In genomic region chr16:10616744-10617640, GRCh38 we compare ENCODE assay signal across 9 cellular contexts. TPM values are rescaled to one million over a fixed set of nuclear protein-coding genes. Genes with fewer than 3 reads are reported as not detected.
DNase-seq lines count a peak whose midpoint lies in the region; ATAC-seq and TF ChIP-seq lines count a peak whose summit lies in the region.
"Had no signal": no experiment of that assay in that cellular context is flagged by ENCODE, and none has a peak within 500 bp of the region (broad histone marks: within the 10 kb centered on the region; RNA-seq: fewer than 3 reads in every experiment).

No MANE protein-coding gene starts in this region.

- H3K4me1 ChIP-seq in adrenal gland (replicated peaks in 1 of 2) (no peaks in the 10 kb centered on the region), upper lobe of right lung (peaks cover 18% of the 10 kb centered on the region), gastrocnemius medialis (no peaks in the 10 kb centered on the region)

- DNase-seq in NCI-H1436 (lab: John Stamatoyannopoulos, UW) (peak; percentile 9), NCI-H1436 treated with DMSO at 0.1 percent for 48 hours (lab: John Stamatoyannopoulos, UW) (no peak), adrenal gland (peak in 5 of 7 donors; percentile 23 to 58 (median 40)), iPS-NIHi11 (ENCODE audit: low spot score) (peak; percentile 63), upper lobe of right lung (peak; percentile 89), glomerular visceral epithelial cell (ENCODE audit: extremely low spot score) (no peak), gastrocnemius medialis (no peak)
- DNase-seq in activated CD8-positive, alpha-beta memory T cell treated with anti-CD3 and anti-CD28 coated beads, Interleukin-2, amount 50 U/mL, for 4 hours: no peak

- H3K27ac ChIP-seq in adrenal gland (peak overlapping the region in 1 of 5 donors; percentile 69), upper lobe of right lung (peak overlapping the region; percentile 80), gastrocnemius medialis (no peak overlapping the region)
- H3K27ac ChIP-seq: KMS-11 had no signal

- TF ChIP-seq POLR2A in adrenal gland (IDR thresholded peaks at IDR 0.05) (no peak), gastrocnemius medialis (IDR thresholded peaks at IDR 0.05) (no peak)

- in situ Hi-C loops in gastrocnemius medialis (cut with MboI; ENCODE audit: low sequenced_read_pairs in 4 of 4): no loop called here

- H3K27me3 ChIP-seq in adrenal gland (peaks cover 3% of the 10 kb centered on the region), upper lobe of right lung (no peaks in the 10 kb centered on the region), gastrocnemius medialis (no peaks in the 10 kb centered on the region)

- intact Hi-C loops in adrenal gland (cut with DNase I) (no loop called here), upper lobe of right lung (cut with DNase I) (no loop called here), gastrocnemius medialis (cut with DNase I; ENCODE audit: low total_unique reads) (no loop called here)

- peak in 2 of 6 experiments; percentile 3 to 7 for TF ChIP-seq CTCF in adrenal gland (IDR thresholded peaks at IDR 0.05)
- TF ChIP-seq CTCF in upper lobe of right lung (IDR thresholded peaks at IDR 0.05): peak; percentile 30
- no peak for TF ChIP-seq CTCF in gastrocnemius medialis (IDR thresholded peaks at IDR 0.05 in 4 of 5, conservative IDR thresholded peaks at IDR 0.05 in 1 of 5)

- no peak overlapping the region for H3K4me3 ChIP-seq in adrenal gland
- peak overlapping the region; percentile 4 for H3K4me3 ChIP-seq in upper lobe of right lung
- H3K4me3 ChIP-seq in gastrocnemius medialis: no peak overlapping the region

- 34 to 59% (median 53%) methylated on average over 7 to 15 of the region's 15 CpGs for WGBS in adrenal gland, 4 donors

- no peaks in the 10 kb centered on the region for H3K36me3 ChIP-seq in adrenal gland (replicated peaks in 1 of 2)
- no peaks in the 10 kb centered on the region for H3K36me3 ChIP-seq in upper lobe of right lung
- no peaks in the 10 kb centered on the region for H3K36me3 ChIP-seq in gastrocnemius medialis

- ATAC-seq in upper lobe of right lung (peak; percentile 76), gastrocnemius medialis (no peak)

- no peaks in the 10 kb centered on the region for H3K9me3 ChIP-seq in adrenal gland (replicated peaks in 1 of 3)
- H3K9me3 ChIP-seq in upper lobe of right lung: no peaks in the 10 kb centered on the region
- no peaks in the 10 kb centered on the region for H3K9me3 ChIP-seq in gastrocnemius medialis

RNA-seq across cellular contexts. Expression of gene EMP2, which starts 36.6 kb away (rescaled TPM):
- total RNA-seq in adrenal gland: 10 to 100 TPM in 7 of 8 donors, 1 to 10 TPM in 1; 6.2 to 34.0 (median 14.9) TPM
- 10 to 100 TPM in 2 of 3 donors, 1 to 10 TPM in 1; 5.9 to 10.2 (median 10.0) TPM for polyA plus RNA-seq in adrenal gland
- total RNA-seq in upper lobe of right lung: 726 TPM
- 10 to 100 TPM in 3 of 4 donors, 1 to 10 TPM in 1; 7.9 to 13.5 (median 11.7) TPM for total RNA-seq in gastrocnemius medialis

Comparison
In these comparisons a context has a peak if more than half of its experiments do, and no peak if none do; other contexts are left out.
1. DNase-seq: peak in NCI-H1436 (single experiment), adrenal gland (5 of 7), iPS-NIHi11 (single experiment) and upper lobe of right lung (single experiment); none in NCI-H1436 treated with DMSO at 0.1 percent for 48 hours (single experiment), glomerular visceral epithelial cell (single experiment), gastrocnemius medialis (0 of 2) and activated CD8-positive, alpha-beta memory T cell treated with anti-CD3 and anti-CD28 coated beads, Interleukin-2, amount 50 U/mL, for 4 hours (single experiment).
2. RNA of gene EMP2, which starts 36.6 kb away (total RNA-seq): 726 TPM in upper lobe of right lung (single experiment); 6.2 to 34.0 TPM in adrenal gland and 7.9 to 13.5 TPM in gastrocnemius medialis; every median in the first group is over 10 times any median in the second.